Comparison of ENCODE assay signal across 18 cellular contexts in the genomic region with DNA sequence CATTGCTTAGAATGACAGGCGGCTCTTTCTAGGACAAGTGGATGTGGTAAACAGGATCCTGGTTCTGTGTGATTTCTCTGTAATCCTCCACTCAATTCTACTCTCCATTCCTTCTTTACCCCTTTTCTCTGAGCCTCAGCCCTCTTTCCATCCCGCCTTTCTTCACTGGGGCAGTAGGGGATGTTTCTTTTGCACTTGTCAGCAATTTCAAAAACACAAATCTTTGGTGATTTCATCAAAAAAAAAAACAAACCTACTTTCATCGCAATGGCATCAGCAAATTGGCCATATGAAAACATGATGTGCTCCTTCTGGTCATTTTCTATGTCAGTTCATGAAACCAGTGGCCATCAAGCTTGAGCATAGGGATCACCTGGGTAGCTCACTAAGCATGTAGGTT.
A peak's percentile ranks its signal among the peaks of the same experiment; 100 is the strongest.
DNase-seq lines count a peak whose midpoint lies in the region; ATAC-seq, FAIRE-seq and TF ChIP-seq lines count a peak whose summit lies in the region.
"Had no signal": no experiment of that assay in that cellular context is flagged by ENCODE, and none has a peak within 500 bp of the region (broad histone marks: within the 10 kb centered on the region; RNA-seq: fewer than 3 reads in every experiment).

No MANE protein-coding gene starts in this region.

- H2BK120ac ChIP-seq in H9 (ENCODE audit: low read depth, low read length, poor library complexity, severe bottlenecking): no peak overlapping the region

- TF ChIP-seq EP300 in A549 (IDR thresholded peaks at IDR 0.05): no peak

- no peak overlapping the region for H3K18ac ChIP-seq in H9 (ENCODE audit: insufficient read length, low read depth, low read length)

- WGBS in A549 (ENCODE audit: missing lambda C conversion rate): 75% methylated on average over 3 of the region's 3 CpGs
- WGBS in H9 (ENCODE audit: extremely low coverage, insufficient read length, low lambda C conversion rate): no CpG with 5 or more reads among the region's 3 CpGs

- H3K23ac ChIP-seq in H9 (ENCODE audit: insufficient read length, low read depth, low read length): no peak overlapping the region

- TF ChIP-seq POLR2A in A549 (IDR thresholded peaks at IDR 0.05; ENCODE audit: low read length): no peak

- no peak for FAIRE-seq in A549 (lab: Jason Lieb, UNC)
- FAIRE-seq: G401.6, GM12878, GM19239 had no signal

- H4K20me1 ChIP-seq in H9 (ENCODE audit: control insufficient read depth, insufficient read depth, insufficient read length): no peaks in the 10 kb centered on the region
- H4K20me1 ChIP-seq: BLaER1 had no signal

- POLR2A ChIA-PET in A549 (lab: Yijun Ruan, JAX): interaction anchor here (0.6 kb wide), 1 partner anchor 445 kb away, joined by 3 read pairs; no protein-coding TSS in a partner anchor

- no peaks in the 10 kb centered on the region for H3K9me3 ChIP-seq in A549
- H3K9me3 ChIP-seq in H9 (ENCODE audit: control insufficient read depth, low read depth, low read length): no peaks in the 10 kb centered on the region
- no peaks in the 10 kb centered on the region for H3K9me3 ChIP-seq in WERI-Rb-1 (ENCODE audit: severe bottlenecking)
- H3K9me3 ChIP-seq: BLaER1, Caco-2 had no signal

- H3K4me2 ChIP-seq in A549 (no peak overlapping the region), H9 (ENCODE audit: insufficient read depth, insufficient read length, low read length) (no peak overlapping the region)
- H3K4me2 ChIP-seq: BLaER1 had no signal

- no peak overlapping the region for H3K14ac ChIP-seq in H9 (ENCODE audit: insufficient read depth, low read length)

- no peak overlapping the region for H3K4ac ChIP-seq in H9 (ENCODE audit: low read depth, low read length)

- peaks cover 2% of the 10 kb centered on the region; the same call in 1 of the 2 replicates for H3K27me3 Mint-ChIP-seq in H9 (ENCODE audit: low read depth)
- no peaks in the 10 kb centered on the region for H3K27me3 Mint-ChIP-seq in type B pancreatic cell
- H3K27me3 Mint-ChIP-seq: B cell had no signal

- peak overlapping the region; percentile 21 to 78 (median 26); a peak in 2 of 7 replicates for H3K27ac Mint-ChIP-seq in H9
- H3K27ac Mint-ChIP-seq in type B pancreatic cell: peak overlapping the region; percentile 23
- H3K27ac Mint-ChIP-seq: B cell; CD4-positive, CD25-positive, alpha-beta regulatory T cell; CD8-positive, alpha-beta T cell had no signal

- H3K4me3 Mint-ChIP-seq in H9: no peak overlapping the region
- H3K4me3 Mint-ChIP-seq in type B pancreatic cell: no peak overlapping the region
- H3K4me3 Mint-ChIP-seq: B cell; CD8-positive, alpha-beta T cell had no signal

- H2AFZ ChIP-seq in H9 (ENCODE audit: low read length): no peak overlapping the region
- H2AFZ ChIP-seq: GM23248 had no signal

- DNase-seq in A549 (ENCODE audit: low read depth in 1 of 2, low spot score in 1 of 2) (no peak), H9 (no peak), WERI-Rb-1 (no peak), type B pancreatic cell (ENCODE audit: extremely low spot score, unreplicated experiment) (no peak), GF-D8 (lab: John Stamatoyannopoulos, UW) (no peak), amniotic stem cell (lab: John Stamatoyannopoulos, UW) (no peak)
- DNase-seq: Caco-2; CD4-positive, CD25-positive, alpha-beta regulatory T cell; CD8-positive, alpha-beta T cell; DND-41; GM23248; HCEC 1CT had no signal

- no peak overlapping the region for H2BK15ac ChIP-seq in H9 (ENCODE audit: low read depth, low read length)

- H3K36me3 ChIP-seq in WERI-Rb-1: no peaks in the 10 kb centered on the region
- H3K36me3 ChIP-seq: BLaER1 had no signal

- no peak overlapping the region for H2BK5ac ChIP-seq in H9 (ENCODE audit: insufficient read length, low read length)

- no peak overlapping the region for H3T11ph ChIP-seq in H9 (ENCODE audit: low read length)

- peaks cover 7 to 11% of the 10 kb centered on the region in 2 experiments; a peak in 2 of 4 replicates for H3K4me1 Mint-ChIP-seq in H9
- H3K4me1 Mint-ChIP-seq in type B pancreatic cell (ENCODE audit: unreplicated experiment): no peaks in the 10 kb centered on the region
- H3K4me1 Mint-ChIP-seq: CD4-positive, CD25-positive, alpha-beta regulatory T cell had no signal

- no peak overlapping the region for H2AK5ac ChIP-seq in H9 (ENCODE audit: insufficient read length, low read length)

- H3K4me1 ChIP-seq in A549: no peaks in the 10 kb centered on the region
- H3K4me1 ChIP-seq in H9 (ENCODE audit: insufficient read depth, low read length): no peaks in the 10 kb centered on the region
- H3K4me1 ChIP-seq: Caco-2 had no signal

- H3K9me3 Mint-ChIP-seq in H9 (no peaks in the 10 kb centered on the region), type B pancreatic cell (no peaks in the 10 kb centered on the region)
- H3K9me3 Mint-ChIP-seq: CD4-positive, CD25-positive, alpha-beta regulatory T cell; CD8-positive, alpha-beta T cell had no signal

- H4K8ac ChIP-seq in H9 (replicated peaks; ENCODE audit: insufficient read length, low read depth, low read length): no peak overlapping the region

- H3K27me3 ChIP-seq in H9 (ENCODE audit: insufficient read depth, low read length) (no peaks in the 10 kb centered on the region), WERI-Rb-1 (ENCODE audit: insufficient read depth, low read depth, severe bottlenecking) (no peaks in the 10 kb centered on the region)
- H3K27me3 ChIP-seq: BLaER1 had no signal

- H2BK20ac ChIP-seq in H9 (ENCODE audit: low read depth, low read length, poor library complexity, severe bottlenecking): no peak overlapping the region

- no peak overlapping the region for H4K5ac ChIP-seq in H9 (ENCODE audit: insufficient read length, low read depth, low read length)

- H3K9ac ChIP-seq in H9 (ENCODE audit: extremely low read depth, insufficient read length, low read length): no peak overlapping the region
- H3K9ac ChIP-seq: BLaER1, GM23248 had no signal

- H3K23me2 ChIP-seq in H9 (ENCODE audit: insufficient read length, low read depth, low read length, poor library complexity, severe bottlenecking): no peaks in the 10 kb centered on the region

- H3K27ac ChIP-seq in A549 (no peak overlapping the region), H9 (ENCODE audit: insufficient read length, low read depth, low read length) (no peak overlapping the region), WERI-Rb-1 (peak overlapping the region; percentile 48)
- H3K27ac ChIP-seq: BLaER1, C4-2B, GM23248 had no signal

- H4K91ac ChIP-seq in H9 (ENCODE audit: insufficient read length, low read depth, low read length): no peak overlapping the region

- H2BK12ac ChIP-seq in H9 (ENCODE audit: insufficient read length, low read depth, low read length): no peak overlapping the region

- no peak for TF ChIP-seq CTCF in A549 (IDR thresholded peaks at IDR 0.05)
- TF ChIP-seq CTCF in H9 (conservative IDR thresholded peaks at IDR 0.05): no peak
- TF ChIP-seq CTCF in WERI-Rb-1 (IDR thresholded peaks at IDR 0.05; ENCODE audit: low read depth, low read length): no peak
- TF ChIP-seq CTCF in type B pancreatic cell (conservative IDR thresholded peaks at IDR 0.05): no peak

- no peak for ATAC-seq in A549
- ATAC-seq: CD8-positive, alpha-beta T cell; GM12878 had no signal

- CTCF ChIA-PET in A549 (lab: Yijun Ruan, JAX): interaction anchor here (1.3 kb wide), 1 partner anchor 12 kb away, joined by 3 read pairs; no protein-coding TSS in a partner anchor

- H3K36me3 Mint-ChIP-seq in H9 (ENCODE audit: insufficient read depth in 1 of 3, low read depth in 3 of 3) (no peaks in the 10 kb centered on the region), type B pancreatic cell (peaks cover 4% of the 10 kb centered on the region)
- H3K36me3 Mint-ChIP-seq: CD4-positive, CD25-positive, alpha-beta regulatory T cell; CD8-positive, alpha-beta T cell had no signal

- no peaks in the 10 kb centered on the region for H3K79me2 ChIP-seq in H9 (ENCODE audit: insufficient read depth, low read length)

- H3K4me3 ChIP-seq in A549 (no peak overlapping the region), WERI-Rb-1 (ENCODE audit: low read depth, low read length) (no peak overlapping the region)
- H3K4me3 ChIP-seq: BLaER1, GM12878, GM23248 had no signal

- no peak for TF ChIP-seq RAD21 in A549 (conservative IDR thresholded peaks at IDR 0.05 in 1 of 2, IDR thresholded peaks at IDR 0.05 in 1 of 2)

- H3K79me1 ChIP-seq in H9 (ENCODE audit: insufficient read depth, low read depth, low read length, poor library complexity, severe bottlenecking): no peaks in the 10 kb centered on the region

- no peak overlapping the region for H3K56ac ChIP-seq in H9 (ENCODE audit: insufficient read length, low read depth, low read length)

TF ChIP-seq in A549, 52 proteins besides CTCF, POLR2A, EP300 and RAD21:
- TF ChIP-seq MAFK (IDR thresholded peaks at IDR 0.05; ENCODE audit: partially characterized antibody) (peak; percentile 84), CHD2 (IDR thresholded peaks at IDR 0.05; ENCODE audit: low read length, partially characterized antibody) (no peak)
